2 cellular contexts compared by ENCODE assay signal in genomic region chr19:49685845-49686332, GRCh38.
TF ChIP-seq lines count a peak whose summit lies in the region.

No MANE protein-coding gene starts in this region.

TF ChIP-seq in IMR-90, 13 proteins besides CTCF, POLR2A, EP300 and RAD21:
- no peak for TF ChIP-seq BHLHE40 (IDR thresholded peaks at IDR 0.05; ENCODE audit: low read depth, low read length)
- no peak for TF ChIP-seq MAFK (IDR thresholded peaks at IDR 0.05; ENCODE audit: low read depth, low read length)
- no peak for TF ChIP-seq MXI1 (IDR thresholded peaks at IDR 0.05; ENCODE audit: borderline replicate concordance, low read depth, low read length)
- TF ChIP-seq, protein P1, sequence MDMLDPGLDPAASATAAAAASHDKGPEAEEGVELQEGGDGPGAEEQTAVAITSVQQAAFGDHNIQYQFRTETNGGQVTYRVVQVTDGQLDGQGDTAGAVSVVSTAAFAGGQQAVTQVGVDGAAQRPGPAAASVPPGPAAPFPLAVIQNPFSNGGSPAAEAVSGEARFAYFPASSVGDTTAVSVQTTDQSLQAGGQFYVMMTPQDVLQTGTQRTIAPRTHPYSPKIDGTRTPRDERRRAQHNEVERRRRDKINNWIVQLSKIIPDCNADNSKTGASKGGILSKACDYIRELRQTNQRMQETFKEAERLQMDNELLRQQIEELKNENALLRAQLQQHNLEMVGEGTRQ (IDR thresholded peaks at IDR 0.05; ENCODE audit: low read depth, low read length), result no peak
- no peak for TF ChIP-seq NFE2L2 (IDR thresholded peaks at IDR 0.05; ENCODE audit: low read depth, low read length)
- no peak for TF ChIP-seq CHD1 (IDR thresholded peaks at IDR 0.05; ENCODE audit: low read depth, low read length)
- no peak for TF ChIP-seq SMC3 (IDR thresholded peaks at IDR 0.05; ENCODE audit: low read depth, low read length)
- no peak for TF ChIP-seq RCOR1 (IDR thresholded peaks at IDR 0.05; ENCODE audit: insufficient replicate concordance, low read length)
- TF ChIP-seq FOS (IDR thresholded peaks at IDR 0.05; ENCODE audit: low read depth, low read length), result no peak
- no peak for TF ChIP-seq RFX5 (IDR thresholded peaks at IDR 0.05; ENCODE audit: low read depth, low read length)
- TF ChIP-seq MAZ (IDR thresholded peaks at IDR 0.05; ENCODE audit: borderline replicate concordance, low read depth, low read length), result no peak
- TF ChIP-seq, protein P2, sequence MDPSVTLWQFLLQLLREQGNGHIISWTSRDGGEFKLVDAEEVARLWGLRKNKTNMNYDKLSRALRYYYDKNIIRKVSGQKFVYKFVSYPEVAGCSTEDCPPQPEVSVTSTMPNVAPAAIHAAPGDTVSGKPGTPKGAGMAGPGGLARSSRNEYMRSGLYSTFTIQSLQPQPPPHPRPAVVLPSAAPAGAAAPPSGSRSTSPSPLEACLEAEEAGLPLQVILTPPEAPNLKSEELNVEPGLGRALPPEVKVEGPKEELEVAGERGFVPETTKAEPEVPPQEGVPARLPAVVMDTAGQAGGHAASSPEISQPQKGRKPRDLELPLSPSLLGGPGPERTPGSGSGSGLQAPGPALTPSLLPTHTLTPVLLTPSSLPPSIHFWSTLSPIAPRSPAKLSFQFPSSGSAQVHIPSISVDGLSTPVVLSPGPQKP (IDR thresholded peaks at IDR 0.05; ENCODE audit: borderline replicate concordance, low read depth, low read length), result no peak
- no peak for TF ChIP-seq CEBPB (IDR thresholded peaks at IDR 0.05; ENCODE audit: low read depth, low read length)
TF ChIP-seq in IMR-90: peak in this region for 0.

TF ChIP-seq in H1, 55 proteins besides CTCF, POLR2A, EP300 and RAD21:
- TF ChIP-seq EZH2 (IDR thresholded peaks at IDR 0.05; ENCODE audit: low read depth, low read length, severe bottlenecking), result no peak
- TF ChIP-seq POLR2AphosphoS5 (IDR thresholded peaks at IDR 0.05; ENCODE audit: low read depth, low read length), result peak; percentile 76
